8 cellular contexts compared by ENCODE assay signal in the genomic region with DNA sequence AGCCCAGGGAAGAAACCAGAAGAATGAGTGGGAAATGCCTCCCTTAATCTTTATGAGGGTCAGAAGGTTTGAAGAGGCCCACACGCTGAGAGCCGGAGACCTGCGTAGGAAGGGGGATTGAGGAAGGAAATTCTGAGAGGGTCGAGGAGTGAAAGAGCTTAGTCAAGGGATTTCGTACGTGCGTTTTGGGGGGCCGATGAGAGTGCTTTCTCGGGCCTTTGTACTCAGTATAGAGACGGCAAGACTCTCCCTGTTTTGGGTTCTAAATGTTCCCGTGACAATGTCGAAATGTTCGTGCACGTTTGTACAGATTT. TPM values are rescaled to one million over a fixed set of nuclear protein-coding genes. Genes with fewer than 3 reads are reported as not detected.
DNase-seq lines count a peak whose midpoint lies in the region; ATAC-seq and TF ChIP-seq lines count a peak whose summit lies in the region.

No MANE protein-coding gene starts in this region.

- peak; percentile 1 for DNase-seq in activated CD8-positive, alpha-beta memory T cell treated with anti-CD3 and anti-CD28 coated beads, Interleukin-2, amount 50 U/mL, for 24 hours (ENCODE audit: extremely low read depth)
- DNase-seq in activated CD8-positive, alpha-beta memory T cell treated with anti-CD3 and anti-CD28 coated beads for 24 hours = no peak
- DNase-seq in RWPE2 (ENCODE audit: low spot score) (no peak), activated gamma-delta T cell treated with Interleukin-2 at 50 U/mL for 16 hours (no peak), ecto neural progenitor cell (ENCODE audit: low spot score) (no peak)

- H3K9me3 ChIP-seq in RWPE2 (ENCODE audit: severe bottlenecking) (no peaks in the 10 kb centered on the region), iPS-18c (ENCODE audit: control insufficient read depth, insufficient read depth, low read length) (no peaks in the 10 kb centered on the region), thymus (ENCODE audit: control insufficient read depth) (no peaks in the 10 kb centered on the region)

- peak overlapping the region; percentile 53 for H3K27ac ChIP-seq in RWPE2 (ENCODE audit: poor library complexity, severe bottlenecking)
- peak overlapping the region; percentile 97 for H3K27ac ChIP-seq in thymus (ENCODE audit: low read depth)

- H3K4me1 ChIP-seq in RWPE2 (ENCODE audit: insufficient read depth, poor library complexity, severe bottlenecking) (peaks cover 3% of the 10 kb centered on the region), thymus (ENCODE audit: control insufficient read depth, insufficient read depth, low read length) (peaks cover 7% of the 10 kb centered on the region)

- peaks cover 30% of the 10 kb centered on the region for H3K36me3 ChIP-seq in RWPE2 (ENCODE audit: low read depth)
- peaks cover 4% of the 10 kb centered on the region for H3K36me3 ChIP-seq in thymus (ENCODE audit: control insufficient read depth, insufficient read depth)

- H3K4me3 ChIP-seq in RWPE2 (ENCODE audit: severe bottlenecking) (peak overlapping the region; percentile 83), iPS-18c (ENCODE audit: insufficient read depth, low read depth, low read length) (peak overlapping the region; percentile 95), thymus (ENCODE audit: low read length) (peak overlapping the region; percentile 90)

- no peak for ATAC-seq in RWPE2 (ENCODE audit: low read depth)
- ATAC-seq in GM21423 (IDR thresholded peaks at IDR 0.05; ENCODE audit: unreplicated experiment) = no peak

- no peaks in the 10 kb centered on the region for H3K27me3 ChIP-seq in RWPE2 (ENCODE audit: insufficient read depth, poor library complexity, severe bottlenecking)
- H3K27me3 ChIP-seq in thymus (ENCODE audit: control insufficient read depth, insufficient read depth) = no peaks in the 10 kb centered on the region

- no peak for TF ChIP-seq CTCF in RWPE2 (IDR thresholded peaks at IDR 0.05; ENCODE audit: poor library complexity, severe bottlenecking)

- under 1% methylated on average over 14 of the region's 14 CpGs for WGBS in thymus

RNA-seq across cellular contexts. Expression of a gene that starts 0.5 kb away (rescaled TPM):
- 179 TPM for polyA plus RNA-seq in thymus
